In genomic region chr4:102961813-102962212, GRCh38 we compare ENCODE assay signal across 1 cellular context. TPM values are rescaled to one million over a fixed set of nuclear protein-coding genes. Genes with fewer than 3 reads are reported as not detected.
"Had no signal": no experiment of that assay in that cellular context is flagged by ENCODE, and none has a peak within 500 bp of the region (broad histone marks: within the 10 kb centered on the region; RNA-seq: fewer than 3 reads in every experiment).

No MANE protein-coding gene starts in this region.

RNA-seq across cellular contexts. Expression of gene SLC9B1, which starts 57.7 kb away (rescaled TPM):
- total RNA-seq: hepatocyte had no signal
- polyA plus RNA-seq: hepatocyte had no signal
